Comparison of ENCODE assay signal across 1 cellular context in genomic region chr7:143387156-143387975, GRCh38.
TF ChIP-seq lines count a peak whose summit lies in the region.

No MANE protein-coding gene starts in this region.

TF ChIP-seq in K562, 482 proteins besides CTCF, POLR2A, EP300 and RAD21 (continues in another document):
- TF ChIP-seq ZNF134 (CRISPR knock-in tag; conservative IDR thresholded peaks at IDR 0.05) (no peak), POLR2G (IDR thresholded peaks at IDR 0.05; ENCODE audit: low read depth, low read length) (peak; percentile 71), C11orf30 (IDR thresholded peaks at IDR 0.05; ENCODE audit: low read depth) (no peak), ZNF778 (CRISPR knock-in tag; IDR thresholded peaks at IDR 0.05) (no peak), SIX5 (IDR thresholded peaks at IDR 0.05; ENCODE audit: borderline replicate concordance in 1 of 2, insufficient read depth in 1 of 2, low read depth in 1 of 2, low read length in 2 of 2) (no peak), FIP1L1 (IDR thresholded peaks at IDR 0.05; ENCODE audit: low read depth, low read length, poor library complexity, severe bottlenecking) (peak; percentile 15), WHSC1 (IDR thresholded peaks at IDR 0.05; ENCODE audit: low read length) (no peak), RUNX1 (IDR thresholded peaks at IDR 0.05; ENCODE audit: low read depth) (no peak), CTCFL (IDR thresholded peaks at IDR 0.05; ENCODE audit: borderline replicate concordance, insufficient read depth, low read depth, low read length, poor library complexity, severe bottlenecking) (no peak), YBX1 (IDR thresholded peaks at IDR 0.05) (no peak), NRF1 (conservative IDR thresholded peaks at IDR 0.05 in 1 of 2, IDR thresholded peaks at IDR 0.05 in 1 of 2) (peak in 1 of 2 experiments; percentile 35; a peak in 2 of 4 replicates), ARID2 (IDR thresholded peaks at IDR 0.05) (no peak), GABPB2 (CRISPR knock-in tag; conservative IDR thresholded peaks at IDR 0.05) (no peak), RBM39 (optimal IDR thresholded peaks at IDR 0.05; ENCODE audit: low read depth, low read length) (no peak), MYC (IDR thresholded peaks at IDR 0.05; ENCODE audit: low read depth, low read length) (no peak), MYC (CRISPR knock-in tag; IDR thresholded peaks at IDR 0.05; ENCODE audit: borderline replicate concordance, low read depth) (no peak), ZBED1 (IDR thresholded peaks at IDR 0.05) (no peak), POLR2AphosphoS2 (IDR thresholded peaks at IDR 0.05; ENCODE audit: low read length) (peak; percentile 54; the same call in 1 of the 2 replicates), ETS2 (tag; IDR thresholded peaks at IDR 0.05; ENCODE audit: borderline replicate concordance, poor library complexity, severe bottlenecking) (no peak), NCOA1 (IDR thresholded peaks at IDR 0.05; ENCODE audit: low read depth) (no peak), TEAD2 (tag; IDR thresholded peaks at IDR 0.05) (no peak), E2F4 (CRISPR knock-in tag; IDR thresholded peaks at IDR 0.05; ENCODE audit: low read depth) (no peak), SUPT5H (IDR thresholded peaks at IDR 0.05) (0 out of 2 replicates have a peak, but pooled peaks have one; percentile 31), RBM22 (IDR thresholded peaks at IDR 0.05; ENCODE audit: low read depth, low read length, poor library complexity, severe bottlenecking) (peak; percentile 51), TEAD4 (IDR thresholded peaks at IDR 0.05; ENCODE audit: low read length) (no peak), TEAD4 (CRISPR knock-in tag; IDR thresholded peaks at IDR 0.05; ENCODE audit: borderline replicate concordance) (peak; percentile 57; the same call in 1 of the 2 replicates), HMGN3 (IDR thresholded peaks at IDR 0.05; ENCODE audit: borderline replicate concordance, extremely low read depth, insufficient read length, low read depth, low read length) (peak; percentile 16), GABPB1 (CRISPR knock-in tag; IDR thresholded peaks at IDR 0.05) (peak; percentile 19; the same call in 1 of the 2 replicates), ZBTB40 (IDR thresholded peaks at IDR 0.05) (no peak), ZBTB40 (CRISPR knock-in tag; IDR thresholded peaks at IDR 0.05) (no peak), PHB2 (IDR thresholded peaks at IDR 0.05; ENCODE audit: low read depth) (no peak), ZBTB43 (CRISPR knock-in tag; IDR thresholded peaks at IDR 0.05) (0 out of 2 replicates have a peak, but pooled peaks have one; percentile 31), ZNF23 (CRISPR knock-in tag; IDR thresholded peaks at IDR 0.05) (no peak), ZNF143 (CRISPR knock-in tag; IDR thresholded peaks at IDR 0.05) (peak; percentile 17; the same call in 1 of the 2 replicates), RBFOX2 (IDR thresholded peaks at IDR 0.05; ENCODE audit: low read depth, low read length) (peak; percentile 77), ZBTB33 (CRISPR knock-in tag; IDR thresholded peaks at IDR 0.05) (peak; percentile 37; the same call in 1 of the 2 replicates)
